ENCODE assay signal across 10 cellular contexts in the genomic region with DNA sequence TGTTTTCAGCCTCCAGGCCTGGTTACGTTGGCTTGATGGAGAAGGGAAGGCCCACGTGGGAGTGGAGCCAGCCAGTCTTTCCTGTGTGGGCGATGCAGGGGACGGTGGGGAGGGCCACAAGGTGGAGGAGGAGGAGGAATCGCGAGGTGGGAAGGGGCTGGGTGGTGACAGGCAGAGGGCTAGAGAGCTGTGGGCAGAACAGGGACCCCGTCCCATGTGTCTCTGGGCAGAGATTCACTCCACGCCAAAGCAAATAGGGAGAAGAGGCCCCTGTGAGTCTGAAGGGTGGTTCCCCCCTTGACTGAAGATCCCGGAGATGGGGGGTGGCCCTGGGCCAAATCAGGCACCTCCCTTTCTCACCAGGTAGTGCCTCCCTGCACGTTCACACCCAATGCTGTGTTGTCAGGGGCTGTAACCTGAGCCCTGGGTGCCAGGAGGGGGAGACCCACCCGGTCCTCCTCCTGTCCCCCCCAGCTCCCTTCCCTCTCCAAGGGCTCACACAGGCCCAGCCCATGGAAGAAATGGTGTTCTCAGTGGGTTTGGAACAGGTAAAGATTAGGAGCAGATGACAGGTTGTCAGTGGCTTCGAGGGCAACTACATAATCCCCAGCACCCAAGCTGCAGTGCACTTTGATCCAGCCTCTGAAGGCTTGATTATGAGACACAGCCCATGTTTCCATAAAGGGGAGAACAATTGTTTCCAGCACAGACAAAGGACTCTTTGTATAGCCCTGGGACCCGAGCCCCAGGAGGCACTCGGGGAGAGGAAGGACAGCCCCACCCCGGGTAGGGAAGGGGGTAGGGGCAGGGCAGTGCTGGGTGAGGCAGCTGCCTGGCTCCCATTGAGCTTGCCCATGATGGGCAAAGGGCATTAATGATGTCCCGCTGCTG. TPM values are rescaled to one million over a fixed set of nuclear protein-coding genes. Genes with fewer than 3 reads are reported as not detected.
DNase-seq lines count a peak whose midpoint lies in the region; ATAC-seq and TF ChIP-seq lines count a peak whose summit lies in the region.
"Had no signal": no experiment of that assay in that cellular context is flagged by ENCODE, and none has a peak within 500 bp of the region (broad histone marks: within the 10 kb centered on the region; RNA-seq: fewer than 3 reads in every experiment).

No MANE protein-coding gene starts in this region.

- no peak for TF ChIP-seq POLR2A in tibial nerve (IDR thresholded peaks at IDR 0.05)
- TF ChIP-seq POLR2A in esophagus muscularis mucosa (IDR thresholded peaks at IDR 0.05; ENCODE audit: low read depth) = no peak

- intact Hi-C loops in left colon (cut with DNase I, micrococcal nuclease) = no loop called here
- intact Hi-C loops in esophagus muscularis mucosa (cut with DNase I) = no loop called here

- peak in 1 of 2 donors; percentile 62 for TF ChIP-seq EP300 in tibial nerve (IDR thresholded peaks at IDR 0.05)
- TF ChIP-seq EP300 in esophagus muscularis mucosa (IDR thresholded peaks at IDR 0.05) = no peak

- H3K27me3 ChIP-seq in SJCRH30 = no peaks in the 10 kb centered on the region
- no peaks in the 10 kb centered on the region for H3K27me3 ChIP-seq in tibial nerve
- H3K27me3 ChIP-seq in esophagus muscularis mucosa = no peaks in the 10 kb centered on the region
- no peaks in the 10 kb centered on the region for H3K27me3 ChIP-seq in effector memory CD4-positive, alpha-beta T cell (replicated peaks; ENCODE audit: control insufficient read depth, insufficient read depth, low read length, poor library complexity, severe bottlenecking)

- TF ChIP-seq CTCF in tibial nerve (IDR thresholded peaks at IDR 0.05) = no peak
- TF ChIP-seq CTCF in esophagus muscularis mucosa (IDR thresholded peaks at IDR 0.05) = no peak

- 32 to 39% methylated on average over 16 of the region's 16 CpGs for WGBS in tibial nerve, 2 donors
- WGBS in esophagus muscularis mucosa = 71% methylated on average over 16 of the region's 16 CpGs

- peak overlapping the region; percentile 16; the same call in 1 of the 2 replicates for H3K27ac ChIP-seq in SJCRH30
- peak overlapping the region; percentile 23 to 82 (median 70) for H3K27ac ChIP-seq in tibial nerve
- peak overlapping the region in 1 of 4 donors; percentile 17 for H3K27ac ChIP-seq in esophagus muscularis mucosa (replicated peaks in 1 of 4)
- no peak overlapping the region for H3K27ac ChIP-seq in effector memory CD4-positive, alpha-beta T cell (ENCODE audit: insufficient read depth, low read length, poor library complexity, severe bottlenecking)

- H3K36me3 ChIP-seq in SJCRH30 (no peaks in the 10 kb centered on the region), tibial nerve (no peaks in the 10 kb centered on the region), esophagus muscularis mucosa (no peaks in the 10 kb centered on the region)
- no peaks in the 10 kb centered on the region for H3K36me3 ChIP-seq in effector memory CD4-positive, alpha-beta T cell (ENCODE audit: control insufficient read depth, insufficient read depth, low read length)

- H3K4me3 ChIP-seq in SJCRH30 = peak overlapping the region; percentile 26
- H3K4me3 ChIP-seq in tibial nerve = no peak overlapping the region
- H3K4me3 ChIP-seq in esophagus muscularis mucosa = no peak overlapping the region
- no peak overlapping the region for H3K4me3 ChIP-seq in effector memory CD4-positive, alpha-beta T cell (ENCODE audit: insufficient read depth, low read depth, low read length, poor library complexity, severe bottlenecking)

- H3K4me1 ChIP-seq in SJCRH30 (peaks cover 19% of the 10 kb centered on the region), tibial nerve (peaks cover 7 to 39% (median 19%) of the 10 kb centered on the region in 4 donors), esophagus muscularis mucosa (peaks cover 0 to 16% (median 9%) of the 10 kb centered on the region in 4 donors)
- no peaks in the 10 kb centered on the region for H3K4me1 ChIP-seq in effector memory CD4-positive, alpha-beta T cell (ENCODE audit: control insufficient read depth, insufficient read depth, low read length, poor library complexity, severe bottlenecking)

- DNase-seq in DMS53 (lab: John Stamatoyannopoulos, UW) (peak; percentile 71), DMS53 treated with DMSO at 0.1 percent for 48 hours (lab: John Stamatoyannopoulos, UW; ENCODE audit: unreplicated experiment) (no peak), SJCRH30 (peak; percentile 66 to 82), left colon (peak; percentile 82 to 93), tibial nerve (ENCODE audit: low spot score in 2 of 2) (no peak), esophagus muscularis mucosa (ENCODE audit: extremely low spot score) (no peak)
- no peak for DNase-seq in effector memory CD4-positive, alpha-beta T cell
- DNase-seq: 8988T; naive thymus-derived CD8-positive, alpha-beta T cell had no signal

- peak; percentile 74 for ATAC-seq in left colon
- ATAC-seq in GM18868 (IDR thresholded peaks at IDR 0.05; ENCODE audit: unreplicated experiment) = no peak
- ATAC-seq: naive thymus-derived CD8-positive, alpha-beta T cell had no signal

- H3K9me3 ChIP-seq in SJCRH30 (replicated peaks) (no peaks in the 10 kb centered on the region), tibial nerve (no peaks in the 10 kb centered on the region), esophagus muscularis mucosa (no peaks in the 10 kb centered on the region)
- H3K9me3 ChIP-seq in effector memory CD4-positive, alpha-beta T cell (ENCODE audit: control insufficient read depth, low read length) = no peaks in the 10 kb centered on the region

RNA-seq across cellular contexts. Expression of a gene that starts 37.7 kb away (rescaled TPM):
- total RNA-seq in SJCRH30 (2014; rRNA removed; shearing (Covaris generic)) = 0.02 TPM in 1 of 2 replicates, not detected in the other
- total RNA-seq in left colon (1 to 10 TPM in 1 of 2 donors, under 1 TPM in 1; 0.76 to 2.1 TPM), tibial nerve (10 to 100 TPM; 13.8 to 26.3 (median 24.3) TPM), esophagus muscularis mucosa (under 1 TPM in 3 of 4 donors, not detected in 1; 0.17 to 0.69 (median 0.58) TPM)
- total RNA-seq: naive thymus-derived CD8-positive, alpha-beta T cell had no signal

RNA-seq across cellular contexts. Expression of a gene that starts 59.5 kb away (rescaled TPM):
- total RNA-seq in SJCRH30 (2014; rRNA removed; shearing (Covaris generic)) = 17.1 and 18.1 TPM in 2 replicates
- total RNA-seq in left colon (10 to 100 TPM; 45.4 to 49.2 TPM), tibial nerve (10 to 100 TPM; 35.0 to 64.5 (median 49.3) TPM), esophagus muscularis mucosa (10 to 100 TPM; 41.1 to 60.8 (median 53.6) TPM)

Comparison
In these comparisons a context has a peak if more than half of its experiments do, and no peak if none do; other contexts are left out.
1. DNase-seq: peak in DMS53 (single experiment), SJCRH30 (2 of 2) and left colon (2 of 2); none in DMS53 treated with DMSO at 0.1 percent for 48 hours (single experiment), tibial nerve (0 of 2), esophagus muscularis mucosa (single experiment) and effector memory CD4-positive, alpha-beta T cell (0 of 3).
2. RNA of a gene that starts 37.7 kb away (total RNA-seq): 13.8 to 26.3 TPM in tibial nerve; 0.76 to 2.1 TPM in left colon, 0.17 to 0.69 TPM in esophagus muscularis mucosa and 0.02 TPM in SJCRH30; every median in the first group is over 4 times any median in the second.